1 cellular context compared by ENCODE assay signal in the genomic region with DNA sequence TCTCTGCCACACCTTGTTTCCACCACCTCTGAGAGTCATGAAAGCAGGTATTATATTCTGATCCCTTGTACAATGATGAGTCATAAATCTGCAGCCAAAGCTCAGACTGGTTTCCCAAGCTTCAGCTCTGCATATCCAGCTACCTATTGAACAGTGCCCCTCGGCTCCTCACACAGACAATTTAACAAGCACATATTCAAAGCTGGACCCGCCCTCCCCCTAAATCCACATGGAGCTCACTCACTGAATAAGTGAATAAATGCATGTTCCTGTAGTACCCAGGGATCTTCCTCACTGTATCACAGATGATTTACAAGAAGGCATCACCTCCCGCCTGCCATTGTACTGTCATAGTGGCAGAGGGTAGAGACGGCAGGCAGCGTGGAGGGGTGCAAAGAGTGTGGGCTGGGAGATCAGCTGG.
TF ChIP-seq lines count a peak whose summit lies in the region.

No MANE protein-coding gene starts in this region.

TF ChIP-seq in WTC11, 78 proteins besides CTCF, POLR2A, EP300 and RAD21 (continued from another document):
- TF ChIP-seq, protein P1, sequence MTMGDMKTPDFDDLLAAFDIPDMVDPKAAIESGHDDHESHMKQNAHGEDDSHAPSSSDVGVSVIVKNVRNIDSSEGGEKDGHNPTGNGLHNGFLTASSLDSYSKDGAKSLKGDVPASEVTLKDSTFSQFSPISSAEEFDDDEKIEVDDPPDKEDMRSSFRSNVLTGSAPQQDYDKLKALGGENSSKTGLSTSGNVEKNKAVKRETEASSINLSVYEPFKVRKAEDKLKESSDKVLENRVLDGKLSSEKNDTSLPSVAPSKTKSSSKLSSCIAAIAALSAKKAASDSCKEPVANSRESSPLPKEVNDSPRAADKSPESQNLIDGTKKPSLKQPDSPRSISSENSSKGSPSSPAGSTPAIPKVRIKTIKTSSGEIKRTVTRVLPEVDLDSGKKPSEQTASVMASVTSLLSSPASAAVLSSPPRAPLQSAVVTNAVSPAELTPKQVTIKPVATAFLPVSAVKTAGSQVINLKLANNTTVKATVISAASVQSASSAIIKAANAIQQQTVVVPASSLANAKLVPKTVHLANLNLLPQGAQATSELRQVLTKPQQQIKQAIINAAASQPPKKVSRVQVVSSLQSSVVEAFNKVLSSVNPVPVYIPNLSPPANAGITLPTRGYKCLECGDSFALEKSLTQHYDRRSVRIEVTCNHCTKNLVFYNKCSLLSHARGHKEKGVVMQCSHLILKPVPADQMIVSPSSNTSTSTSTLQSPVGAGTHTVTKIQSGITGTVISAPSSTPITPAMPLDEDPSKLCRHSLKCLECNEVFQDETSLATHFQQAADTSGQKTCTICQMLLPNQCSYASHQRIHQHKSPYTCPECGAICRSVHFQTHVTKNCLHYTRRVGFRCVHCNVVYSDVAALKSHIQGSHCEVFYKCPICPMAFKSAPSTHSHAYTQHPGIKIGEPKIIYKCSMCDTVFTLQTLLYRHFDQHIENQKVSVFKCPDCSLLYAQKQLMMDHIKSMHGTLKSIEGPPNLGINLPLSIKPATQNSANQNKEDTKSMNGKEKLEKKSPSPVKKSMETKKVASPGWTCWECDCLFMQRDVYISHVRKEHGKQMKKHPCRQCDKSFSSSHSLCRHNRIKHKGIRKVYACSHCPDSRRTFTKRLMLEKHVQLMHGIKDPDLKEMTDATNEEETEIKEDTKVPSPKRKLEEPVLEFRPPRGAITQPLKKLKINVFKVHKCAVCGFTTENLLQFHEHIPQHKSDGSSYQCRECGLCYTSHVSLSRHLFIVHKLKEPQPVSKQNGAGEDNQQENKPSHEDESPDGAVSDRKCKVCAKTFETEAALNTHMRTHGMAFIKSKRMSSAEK (CRISPR knock-in tag; IDR thresholded peaks at IDR 0.05; ENCODE audit: borderline replicate concordance): no peak
- TF ChIP-seq, protein P2, sequence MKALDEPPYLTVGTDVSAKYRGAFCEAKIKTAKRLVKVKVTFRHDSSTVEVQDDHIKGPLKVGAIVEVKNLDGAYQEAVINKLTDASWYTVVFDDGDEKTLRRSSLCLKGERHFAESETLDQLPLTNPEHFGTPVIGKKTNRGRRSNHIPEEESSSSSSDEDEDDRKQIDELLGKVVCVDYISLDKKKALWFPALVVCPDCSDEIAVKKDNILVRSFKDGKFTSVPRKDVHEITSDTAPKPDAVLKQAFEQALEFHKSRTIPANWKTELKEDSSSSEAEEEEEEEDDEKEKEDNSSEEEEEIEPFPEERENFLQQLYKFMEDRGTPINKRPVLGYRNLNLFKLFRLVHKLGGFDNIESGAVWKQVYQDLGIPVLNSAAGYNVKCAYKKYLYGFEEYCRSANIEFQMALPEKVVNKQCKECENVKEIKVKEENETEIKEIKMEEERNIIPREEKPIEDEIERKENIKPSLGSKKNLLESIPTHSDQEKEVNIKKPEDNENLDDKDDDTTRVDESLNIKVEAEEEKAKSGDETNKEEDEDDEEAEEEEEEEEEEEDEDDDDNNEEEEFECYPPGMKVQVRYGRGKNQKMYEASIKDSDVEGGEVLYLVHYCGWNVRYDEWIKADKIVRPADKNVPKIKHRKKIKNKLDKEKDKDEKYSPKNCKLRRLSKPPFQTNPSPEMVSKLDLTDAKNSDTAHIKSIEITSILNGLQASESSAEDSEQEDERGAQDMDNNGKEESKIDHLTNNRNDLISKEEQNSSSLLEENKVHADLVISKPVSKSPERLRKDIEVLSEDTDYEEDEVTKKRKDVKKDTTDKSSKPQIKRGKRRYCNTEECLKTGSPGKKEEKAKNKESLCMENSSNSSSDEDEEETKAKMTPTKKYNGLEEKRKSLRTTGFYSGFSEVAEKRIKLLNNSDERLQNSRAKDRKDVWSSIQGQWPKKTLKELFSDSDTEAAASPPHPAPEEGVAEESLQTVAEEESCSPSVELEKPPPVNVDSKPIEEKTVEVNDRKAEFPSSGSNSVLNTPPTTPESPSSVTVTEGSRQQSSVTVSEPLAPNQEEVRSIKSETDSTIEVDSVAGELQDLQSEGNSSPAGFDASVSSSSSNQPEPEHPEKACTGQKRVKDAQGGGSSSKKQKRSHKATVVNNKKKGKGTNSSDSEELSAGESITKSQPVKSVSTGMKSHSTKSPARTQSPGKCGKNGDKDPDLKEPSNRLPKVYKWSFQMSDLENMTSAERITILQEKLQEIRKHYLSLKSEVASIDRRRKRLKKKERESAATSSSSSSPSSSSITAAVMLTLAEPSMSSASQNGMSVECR (CRISPR knock-in tag; IDR thresholded peaks at IDR 0.05; ENCODE audit: borderline replicate concordance): no peak
- TF ChIP-seq RELA (CRISPR knock-in tag; IDR thresholded peaks at IDR 0.05; ENCODE audit: borderline replicate concordance): no peak
- no peak for TF ChIP-seq MYBL2 (CRISPR knock-in tag; IDR thresholded peaks at IDR 0.05)
- no peak for TF ChIP-seq NR2C2 (CRISPR knock-in tag; IDR thresholded peaks at IDR 0.05)
- TF ChIP-seq, protein P3, sequence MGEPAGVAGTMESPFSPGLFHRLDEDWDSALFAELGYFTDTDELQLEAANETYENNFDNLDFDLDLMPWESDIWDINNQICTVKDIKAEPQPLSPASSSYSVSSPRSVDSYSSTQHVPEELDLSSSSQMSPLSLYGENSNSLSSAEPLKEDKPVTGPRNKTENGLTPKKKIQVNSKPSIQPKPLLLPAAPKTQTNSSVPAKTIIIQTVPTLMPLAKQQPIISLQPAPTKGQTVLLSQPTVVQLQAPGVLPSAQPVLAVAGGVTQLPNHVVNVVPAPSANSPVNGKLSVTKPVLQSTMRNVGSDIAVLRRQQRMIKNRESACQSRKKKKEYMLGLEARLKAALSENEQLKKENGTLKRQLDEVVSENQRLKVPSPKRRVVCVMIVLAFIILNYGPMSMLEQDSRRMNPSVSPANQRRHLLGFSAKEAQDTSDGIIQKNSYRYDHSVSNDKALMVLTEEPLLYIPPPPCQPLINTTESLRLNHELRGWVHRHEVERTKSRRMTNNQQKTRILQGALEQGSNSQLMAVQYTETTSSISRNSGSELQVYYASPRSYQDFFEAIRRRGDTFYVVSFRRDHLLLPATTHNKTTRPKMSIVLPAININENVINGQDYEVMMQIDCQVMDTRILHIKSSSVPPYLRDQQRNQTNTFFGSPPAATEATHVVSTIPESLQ (CRISPR knock-in tag; IDR thresholded peaks at IDR 0.05): no peak
- no peak for TF ChIP-seq ZNF671 (CRISPR knock-in tag; IDR thresholded peaks at IDR 0.05)
